In genomic region chr5:120823316-120823715, GRCh38 we compare ENCODE assay signal across 18 cellular contexts.
"Had no signal": no experiment of that assay in that cellular context is flagged by ENCODE, and none has a peak within 500 bp of the region (broad histone marks: within the 10 kb centered on the region; RNA-seq: fewer than 3 reads in every experiment).

No MANE protein-coding gene starts in this region.

- H3K4me1 Mint-ChIP-seq: naive thymus-derived CD8-positive, alpha-beta T cell had no signal

- DNase-seq: effector memory CD8-positive, alpha-beta T cell; heart right ventricle; hypothalamus; islet precursor cell; mammary epithelial cell; mucosa of descending colon; naive thymus-derived CD8-positive, alpha-beta T cell; posterior cingulate gyrus; sigmoid colon; stimulated activated naive CD4-positive, alpha-beta T cell; stomach; substantia nigra; trophoblast cell had no signal

- H3K4me3 ChIP-seq: esophagus muscularis mucosa, heart right ventricle, mucosa of descending colon, sigmoid colon, skin epidermis, stomach, thoracic aorta had no signal

- H3K27ac Mint-ChIP-seq: dendritic cell treated with granulocyte-macrophage colony-stimulating factor and Interleukin-4, amounts not matched to agents 40 ng/mL and 50 ng/mL, for 4 days; effector memory CD8-positive, alpha-beta T cell; naive thymus-derived CD8-positive, alpha-beta T cell had no signal

- H3K27me3 Mint-ChIP-seq: dendritic cell treated with granulocyte-macrophage colony-stimulating factor and Interleukin-4, amounts not matched to agents 40 ng/mL and 50 ng/mL, for 4 days; effector memory CD8-positive, alpha-beta T cell; naive thymus-derived CD8-positive, alpha-beta T cell had no signal

- H3K4me3 Mint-ChIP-seq: dendritic cell treated with granulocyte-macrophage colony-stimulating factor and Interleukin-4, amounts not matched to agents 40 ng/mL and 50 ng/mL, for 4 days; effector memory CD8-positive, alpha-beta T cell; naive thymus-derived CD8-positive, alpha-beta T cell had no signal

- ATAC-seq: effector memory CD8-positive, alpha-beta T cell; heart right ventricle; left lobe of liver; mucosa of descending colon; naive thymus-derived CD8-positive, alpha-beta T cell had no signal
